17 cellular contexts compared by ENCODE assay signal in genomic region chr10:60896033-60896432, GRCh38. TPM values are rescaled to one million over a fixed set of nuclear protein-coding genes. Genes with fewer than 3 reads are reported as not detected.
DNase-seq lines count a peak whose midpoint lies in the region; ATAC-seq and TF ChIP-seq lines count a peak whose summit lies in the region.
"Had no signal": no experiment of that assay in that cellular context is flagged by ENCODE, and none has a peak within 500 bp of the region (broad histone marks: within the 10 kb centered on the region; RNA-seq: fewer than 3 reads in every experiment).

No MANE protein-coding gene starts in this region.

- H3K4me3 ChIP-seq in AG04449 (ENCODE audit: low read depth, low read length) = no peak overlapping the region
- no peak overlapping the region for H3K4me3 ChIP-seq in adipocyte (ENCODE audit: low read length)
- no peak overlapping the region for H3K4me3 ChIP-seq in fibroblast of mammary gland (ENCODE audit: control insufficient read depth, low read depth, low read length)
- no peak overlapping the region for H3K4me3 ChIP-seq in aorta (ENCODE audit: low read length in 2 of 2)
- H3K4me3 ChIP-seq: mucosa of descending colon had no signal

- no peaks in the 10 kb centered on the region for H3K27me3 Mint-ChIP-seq in osteocyte (ENCODE audit: unreplicated experiment)
- peaks cover 0 to 17% (median 1%) of the 10 kb centered on the region in 5 donors for H3K27me3 Mint-ChIP-seq in naive thymus-derived CD8-positive, alpha-beta T cell
- peaks cover 10% of the 10 kb centered on the region for H3K27me3 Mint-ChIP-seq in stimulated activated naive CD8-positive, alpha-beta T cell treated with anti-CD3 and anti-CD28 coated beads, Interleukin-15, amount 100 ng/mL, for 72 hours
- H3K27me3 Mint-ChIP-seq: activated naive CD8-positive, alpha-beta T cell treated with anti-CD3 and anti-CD28 coated beads, Interleukin-2, amount 50 U/mL, for 24 hours had no signal

- H3K9ac ChIP-seq in adipocyte (ENCODE audit: low read length) = peak overlapping the region; percentile 9

- H3K36me3 ChIP-seq in adipocyte (ENCODE audit: control insufficient read depth, insufficient read depth, low read length, severe bottlenecking) (peaks cover 10% of the 10 kb centered on the region), aorta (ENCODE audit: control insufficient read depth in 1 of 2, insufficient read depth in 2 of 2, low read length in 1 of 2) (no peaks in the 10 kb centered on the region)

- DNase-seq in AG04449 (ENCODE audit: low read depth, low spot score) = peak; percentile 51
- peak; percentile 59 for DNase-seq in adipocyte (ENCODE audit: low read depth)
- DNase-seq in fibroblast of mammary gland (ENCODE audit: low read depth) = peak; percentile 9
- DNase-seq in osteocyte (ENCODE audit: extremely low spot score, unreplicated experiment) = no peak
- DNase-seq in aorta = no peak
- no peak for DNase-seq in 8988T
- DNase-seq in naive thymus-derived CD8-positive, alpha-beta T cell = no peak
- no peak for DNase-seq in stimulated activated naive CD8-positive, alpha-beta T cell treated with anti-CD3 and anti-CD28 coated beads, Interleukin-15, amount 100 ng/mL, for 72 hours
- DNase-seq: activated naive CD8-positive, alpha-beta T cell treated with anti-CD3 and anti-CD28 coated beads, Interleukin-2, amount 50 U/mL, for 24 hours; H7; mucosa of descending colon; MV-4-11; NCI-H2107; NCI-H748 treated with DMSO at 0.1 percent for 48 hours; stimulated activated CD4-positive, alpha-beta T cell treated with anti-CD3 and anti-CD28 coated beads, Interleukin-2, amount 100 ng/mL, for 24 hours; stimulated activated CD8-positive, alpha-beta memory T cell treated with anti-CD3 and anti-CD28 coated beads, Interleukin-4, amount 100 ng/mL, for 48 hours; T-helper 17 cell had no signal

- peak overlapping the region; percentile 76 for H3K27ac Mint-ChIP-seq in osteocyte (ENCODE audit: unreplicated experiment)
- H3K27ac Mint-ChIP-seq in naive thymus-derived CD8-positive, alpha-beta T cell = no peak overlapping the region
- no peak overlapping the region for H3K27ac Mint-ChIP-seq in stimulated activated naive CD8-positive, alpha-beta T cell treated with anti-CD3 and anti-CD28 coated beads, Interleukin-15, amount 100 ng/mL, for 72 hours
- H3K27ac Mint-ChIP-seq: activated naive CD8-positive, alpha-beta T cell treated with anti-CD3 and anti-CD28 coated beads, Interleukin-2, amount 50 U/mL, for 24 hours; T-helper 17 cell had no signal

- no peaks in the 10 kb centered on the region for H3K9me3 Mint-ChIP-seq in osteocyte (ENCODE audit: unreplicated experiment)
- H3K9me3 Mint-ChIP-seq in naive thymus-derived CD8-positive, alpha-beta T cell = no peaks in the 10 kb centered on the region
- H3K9me3 Mint-ChIP-seq in stimulated activated naive CD8-positive, alpha-beta T cell treated with anti-CD3 and anti-CD28 coated beads, Interleukin-15, amount 100 ng/mL, for 72 hours = no peaks in the 10 kb centered on the region

- H3K4me1 ChIP-seq in adipocyte (ENCODE audit: control insufficient read depth, insufficient read depth, low read length) (peaks cover 15% of the 10 kb centered on the region), aorta (ENCODE audit: control insufficient read depth in 1 of 2, insufficient read depth in 2 of 2, low read length in 2 of 2) (peaks cover 0 to 3% of the 10 kb centered on the region in 2 donors)

- intact Hi-C loops in aorta (cut with DNase I) = no loop called here

- no peak for ATAC-seq in aorta (ENCODE audit: low FRiP score)
- no peak for ATAC-seq in naive thymus-derived CD8-positive, alpha-beta T cell
- no peak for ATAC-seq in stimulated activated naive CD8-positive, alpha-beta T cell treated with anti-CD3 and anti-CD28 coated beads, Interleukin-15, amount 100 ng/mL, for 72 hours
- ATAC-seq: activated naive CD8-positive, alpha-beta T cell treated with anti-CD3 and anti-CD28 coated beads, Interleukin-2, amount 50 U/mL, for 24 hours; mucosa of descending colon; T-helper 17 cell had no signal

- H3K27ac ChIP-seq in aorta (ENCODE audit: low read depth in 1 of 2, low read length in 2 of 2) = no peak overlapping the region

- peaks cover 10% of the 10 kb centered on the region for H3K36me3 Mint-ChIP-seq in osteocyte (ENCODE audit: unreplicated experiment)
- H3K36me3 Mint-ChIP-seq in naive thymus-derived CD8-positive, alpha-beta T cell = no peaks in the 10 kb centered on the region

- no peak for TF ChIP-seq CTCF in AG04449 (IDR thresholded peaks at IDR 0.05; ENCODE audit: insufficient read depth, low read length, missing control alignments)
- TF ChIP-seq CTCF in fibroblast of mammary gland (conservative IDR thresholded peaks at IDR 0.05; ENCODE audit: control insufficient read depth, insufficient read depth, low read depth, low read length) = no peak
- TF ChIP-seq CTCF in osteocyte (IDR thresholded peaks at IDR 0.05) = no peak

- no peak overlapping the region for H3K4me3 Mint-ChIP-seq in osteocyte (ENCODE audit: unreplicated experiment)
- H3K4me3 Mint-ChIP-seq in naive thymus-derived CD8-positive, alpha-beta T cell = no peak overlapping the region
- H3K4me3 Mint-ChIP-seq in stimulated activated naive CD8-positive, alpha-beta T cell treated with anti-CD3 and anti-CD28 coated beads, Interleukin-15, amount 100 ng/mL, for 72 hours = no peak overlapping the region
- H3K4me3 Mint-ChIP-seq: activated naive CD8-positive, alpha-beta T cell treated with anti-CD3 and anti-CD28 coated beads, Interleukin-2, amount 50 U/mL, for 24 hours; T-helper 17 cell had no signal

- peaks cover 31% of the 10 kb centered on the region for H3K4me1 Mint-ChIP-seq in osteocyte (ENCODE audit: unreplicated experiment)
- no peaks in the 10 kb centered on the region for H3K4me1 Mint-ChIP-seq in naive thymus-derived CD8-positive, alpha-beta T cell
- no peaks in the 10 kb centered on the region for H3K4me1 Mint-ChIP-seq in stimulated activated naive CD8-positive, alpha-beta T cell treated with anti-CD3 and anti-CD28 coated beads, Interleukin-15, amount 100 ng/mL, for 72 hours
- H3K4me1 Mint-ChIP-seq: activated naive CD8-positive, alpha-beta T cell treated with anti-CD3 and anti-CD28 coated beads, Interleukin-2, amount 50 U/mL, for 24 hours had no signal

- CTCF ChIA-PET in AG04449 (lab: Yijun Ruan, JAX) = interaction anchor here (1.4 to 2.9 kb wide), 3 partner anchors 11 to 49 kb away, joined by 3 to 10 read pairs (median 6); no protein-coding TSS in a partner anchor

- no peaks in the 10 kb centered on the region for H3K9me3 ChIP-seq in adipocyte (ENCODE audit: control insufficient read depth, low read length)
- H3K9me3 ChIP-seq in aorta (ENCODE audit: control insufficient read depth, low read length) = no peaks in the 10 kb centered on the region
- H3K9me3 ChIP-seq: mucosa of descending colon had no signal

- POLR2A ChIA-PET in AG04449 (lab: Yijun Ruan, JAX) = interaction anchor here (1.4 kb wide), 1 partner anchor 19 kb away, joined by 3 read pairs; no protein-coding TSS in a partner anchor
- POLR2A ChIA-PET in naive thymus-derived CD8-positive, alpha-beta T cell (lab: Charles Lee) = no interaction called here

- H3K27me3 ChIP-seq in adipocyte (replicated peaks; ENCODE audit: control insufficient read depth, insufficient read depth, low read length) (no peaks in the 10 kb centered on the region), aorta (ENCODE audit: control insufficient read depth in 1 of 2, insufficient read depth in 2 of 2, low read length in 1 of 2) (no peaks in the 10 kb centered on the region)

RNA-seq across cellular contexts. Expression of gene RHOBTB1, which starts 48.0 kb away (rescaled TPM):
- 16.0 and 17.2 TPM in 2 replicates for total RNA-seq in osteocyte
- 10 to 100 TPM; 12.9 to 22.8 TPM for total RNA-seq in aorta
- polyA plus RNA-seq in aorta = 10 to 100 TPM in 1 of 2 donors, 1 to 10 TPM in 1; 5.1 to 11.4 TPM
- total RNA-seq in naive thymus-derived CD8-positive, alpha-beta T cell = under 1 TPM in 1 of 2 experiments, not detected in 1; 0.33 TPM
- not detected for polyA plus RNA-seq in naive thymus-derived CD8-positive, alpha-beta T cell

Comparison
In these comparisons a context has a peak if more than half of its experiments do, and no peak if none do; other contexts are left out.
1. DNase-seq: peak in AG04449 (single experiment), adipocyte (single experiment) and fibroblast of mammary gland (single experiment); none in osteocyte (single experiment), aorta (0 of 2), 8988T (single experiment), naive thymus-derived CD8-positive, alpha-beta T cell (0 of 10) and stimulated activated naive CD8-positive, alpha-beta T cell treated with anti-CD3 and anti-CD28 coated beads, Interleukin-15, amount 100 ng/mL, for 72 hours (0 of 2).
2. RNA of gene RHOBTB1, which starts 48.0 kb away (total RNA-seq): 12.9 to 22.8 TPM in aorta and 16.0 to 17.2 TPM in osteocyte; 0.33 TPM in naive thymus-derived CD8-positive, alpha-beta T cell; every median in the first group is over 10 times any median in the second.